12 cellular contexts compared by ENCODE assay signal in the genomic region with DNA sequence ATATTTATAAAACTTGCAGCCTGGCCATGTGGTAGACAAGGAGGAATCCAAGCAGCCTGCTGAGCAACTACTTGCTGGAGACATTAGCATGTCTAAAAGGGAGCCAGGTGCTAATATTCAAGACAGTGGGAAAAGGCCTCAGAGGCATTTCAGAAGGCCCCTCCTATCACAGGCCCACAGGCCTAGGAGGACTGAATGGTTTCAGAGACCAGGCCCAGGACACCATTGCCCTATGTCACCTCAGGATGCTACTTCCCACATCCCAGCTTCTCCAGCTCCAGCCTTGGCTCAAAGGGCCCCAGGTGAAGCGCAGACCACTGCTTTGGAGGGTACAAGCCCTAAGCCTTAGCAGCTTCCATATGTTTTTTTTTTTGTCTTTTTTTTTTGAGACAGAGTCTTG. TPM values are rescaled to one million over a fixed set of nuclear protein-coding genes. Genes with fewer than 3 reads are reported as not detected.
"Had no signal": no experiment of that assay in that cellular context is flagged by ENCODE, and none has a peak within 500 bp of the region (broad histone marks: within the 10 kb centered on the region; RNA-seq: fewer than 3 reads in every experiment).

No MANE protein-coding gene starts in this region.

- ATAC-seq: HepG2 had no signal

- H3K9ac ChIP-seq: KMS-11 had no signal

- H3K27ac ChIP-seq: HL-60, KMS-11 had no signal

- H3K4me2 ChIP-seq: KMS-11 had no signal

- FAIRE-seq: HepG2, HTR-8/SVneo had no signal

- DNase-seq: Karpas-422, Kasumi-1, KBM-7, KG1 had no signal

RNA-seq across cellular contexts. Expression of a gene that starts 55.9 kb away (rescaled TPM):
- total RNA-seq: HT-29, HT1080, IMR-90 had no signal
- polyA plus RNA-seq: IgD-negative memory B cell, IMR-90 had no signal
